In genomic region chr13:98514268-98514667, GRCh38 we compare ENCODE assay signal across 25 cellular contexts.
A peak's percentile ranks its signal among the peaks of the same experiment; 100 is the strongest.
DNase-seq lines count a peak whose midpoint lies in the region; ATAC-seq, FAIRE-seq and TF ChIP-seq lines count a peak whose summit lies in the region.
"Had no signal": no experiment of that assay in that cellular context is flagged by ENCODE, and none has a peak within 500 bp of the region (broad histone marks: within the 10 kb centered on the region; RNA-seq: fewer than 3 reads in every experiment).

No MANE protein-coding gene starts in this region.

- H3K4me1 Mint-ChIP-seq in activated naive CD4-positive, alpha-beta T cell treated with anti-CD3 and anti-CD28 coated beads for 36 hours (ENCODE audit: low read depth): peaks cover 97% of the 10 kb centered on the region
- H3K4me1 Mint-ChIP-seq in activated T-helper 17 cell treated with anti-CD3 and anti-CD28 coated beads, Interleukin-2, amount 50 U/mL, for 72 hours: peaks cover 82% of the 10 kb centered on the region
- H3K4me1 Mint-ChIP-seq in osteocyte (ENCODE audit: unreplicated experiment): peaks cover 23% of the 10 kb centered on the region

- FAIRE-seq in GM12892 (lab: Jason Lieb, UNC): peak; percentile 46
- FAIRE-seq: G401.6, K562 had no signal

- WGBS in aorta, 2 donors: 95 to 97% methylated on average over 1 of the region's 1 CpG

- no peaks in the 10 kb centered on the region for H3K27me3 Mint-ChIP-seq in activated naive CD4-positive, alpha-beta T cell treated with anti-CD3 and anti-CD28 coated beads for 36 hours (ENCODE audit: low read depth)
- H3K27me3 Mint-ChIP-seq in activated T-helper 17 cell treated with anti-CD3 and anti-CD28 coated beads, Interleukin-2, amount 50 U/mL, for 72 hours: no peaks in the 10 kb centered on the region
- no peaks in the 10 kb centered on the region for H3K27me3 Mint-ChIP-seq in osteocyte (ENCODE audit: unreplicated experiment)
- H3K27me3 Mint-ChIP-seq: activated naive CD8-positive, alpha-beta T cell treated with anti-CD3 and anti-CD28 coated beads, Interleukin-2, amount 10 ng/mL, durations not matched to agents 7 days and 5 days had no signal

- H3K4me3 ChIP-seq in aorta (ENCODE audit: low read length in 2 of 2): no peak overlapping the region
- H3K4me3 ChIP-seq: esophagus muscularis mucosa, gastrocnemius medialis, K562, prostate gland, thyroid gland had no signal

- no peak for DNase-seq in activated naive CD4-positive, alpha-beta T cell treated with anti-CD3 and anti-CD28 coated beads for 36 hours
- DNase-seq in activated naive CD4-positive, alpha-beta T cell treated with anti-CD3 and anti-CD28 coated beads, Interleukin-2, amount 50 U/mL, for 16 hours: no peak
- DNase-seq in GM12892 (ENCODE audit: insufficient read length): no peak
- no peak for DNase-seq in osteocyte (ENCODE audit: extremely low spot score, unreplicated experiment)
- no peak for DNase-seq in aorta
- no peak for DNase-seq in activated CD4-positive, alpha-beta T cell treated with anti-CD3 and anti-CD28 coated beads, Interleukin-2, amount 50 U/mL, for 48 hours
- DNase-seq: activated CD4-positive, CD25-positive, alpha-beta regulatory T cell; activated naive CD8-positive, alpha-beta T cell treated with anti-CD3 and anti-CD28 coated beads, Interleukin-2, amount 10 ng/mL, durations not matched to agents 7 days and 5 days; DMS153; effector CD8-positive, alpha-beta T cell; gastrocnemius medialis; hippocampal formation; NCI-H187; NCI-H526 treated with DMSO at 0.1 percent for 48 hours; stimulated activated CD4-positive, alpha-beta T cell treated with anti-CD3 and anti-CD28 coated beads, Interleukin-1b, Interleukin-23, amount 100 ng/mL, for 48 hours; stimulated activated naive CD4-positive, alpha-beta T cell; thyroid gland had no signal

- TF ChIP-seq CTCF in osteocyte (IDR thresholded peaks at IDR 0.05): no peak

- peak overlapping the region; percentile 37 for H3K27ac Mint-ChIP-seq in activated naive CD4-positive, alpha-beta T cell treated with anti-CD3 and anti-CD28 coated beads for 36 hours
- H3K27ac Mint-ChIP-seq in activated T-helper 17 cell treated with anti-CD3 and anti-CD28 coated beads, Interleukin-2, amount 50 U/mL, for 72 hours: peak overlapping the region; percentile 98
- H3K27ac Mint-ChIP-seq in osteocyte (ENCODE audit: unreplicated experiment): peak overlapping the region; percentile 47
- H3K27ac Mint-ChIP-seq: activated naive CD8-positive, alpha-beta T cell treated with anti-CD3 and anti-CD28 coated beads, Interleukin-2, amount 10 ng/mL, durations not matched to agents 7 days and 5 days had no signal

- H3K4me1 ChIP-seq in aorta (ENCODE audit: control insufficient read depth in 1 of 2, insufficient read depth in 2 of 2, low read length in 2 of 2): no peaks in the 10 kb centered on the region
- H3K4me1 ChIP-seq: prostate gland had no signal

- H3K9me3 ChIP-seq in aorta (ENCODE audit: control insufficient read depth, low read length): no peaks in the 10 kb centered on the region
- H3K9me3 ChIP-seq: esophagus muscularis mucosa, gastrocnemius medialis, prostate gland, thyroid gland had no signal

- CTCF ChIA-PET in activated naive CD4-positive, alpha-beta T cell treated with anti-CD3 and anti-CD28 coated beads for 36 hours (lab: Charles Lee): no interaction called here

- TF ChIP-seq POLR2A in GM12892 (IDR thresholded peaks at IDR 0.05; ENCODE audit: low read depth, low read length): no peak

- intact Hi-C loops in activated naive CD4-positive, alpha-beta T cell treated with anti-CD3 and anti-CD28 coated beads for 36 hours (cut with micrococcal nuclease): no loop called here
- intact Hi-C loops in aorta (cut with DNase I): no loop called here

- H3K27me3 ChIP-seq in aorta (ENCODE audit: control insufficient read depth in 1 of 2, insufficient read depth in 2 of 2, low read length in 1 of 2): no peaks in the 10 kb centered on the region
- H3K27me3 ChIP-seq: esophagus muscularis mucosa, gastrocnemius medialis, thyroid gland had no signal

- H3K9me3 Mint-ChIP-seq in activated naive CD4-positive, alpha-beta T cell treated with anti-CD3 and anti-CD28 coated beads for 36 hours: no peaks in the 10 kb centered on the region
- no peaks in the 10 kb centered on the region for H3K9me3 Mint-ChIP-seq in activated T-helper 17 cell treated with anti-CD3 and anti-CD28 coated beads, Interleukin-2, amount 50 U/mL, for 72 hours
- no peaks in the 10 kb centered on the region for H3K9me3 Mint-ChIP-seq in osteocyte (ENCODE audit: unreplicated experiment)
- H3K9me3 Mint-ChIP-seq: activated naive CD8-positive, alpha-beta T cell treated with anti-CD3 and anti-CD28 coated beads, Interleukin-2, amount 10 ng/mL, durations not matched to agents 7 days and 5 days; CD14-positive monocyte had no signal

- H3K4me3 Mint-ChIP-seq in activated naive CD4-positive, alpha-beta T cell treated with anti-CD3 and anti-CD28 coated beads for 36 hours: no peak overlapping the region
- H3K4me3 Mint-ChIP-seq in activated T-helper 17 cell treated with anti-CD3 and anti-CD28 coated beads, Interleukin-2, amount 50 U/mL, for 72 hours: peak overlapping the region; percentile 90
- H3K4me3 Mint-ChIP-seq in osteocyte (ENCODE audit: unreplicated experiment): no peak overlapping the region
- H3K4me3 Mint-ChIP-seq: activated naive CD8-positive, alpha-beta T cell treated with anti-CD3 and anti-CD28 coated beads, Interleukin-2, amount 10 ng/mL, durations not matched to agents 7 days and 5 days; CD14-positive monocyte had no signal

- H3K27ac ChIP-seq in aorta (ENCODE audit: low read depth in 1 of 2, low read length in 2 of 2): no peak overlapping the region
- H3K27ac ChIP-seq: esophagus muscularis mucosa, gastrocnemius medialis, prostate gland, thyroid gland had no signal

- ATAC-seq in activated T-helper 17 cell treated with anti-CD3 and anti-CD28 coated beads, Interleukin-2, amount 50 U/mL, for 72 hours (replicated peaks): peak; percentile 30
- no peak for ATAC-seq in HG02970 (IDR thresholded peaks at IDR 0.05; ENCODE audit: low FRiP score, unreplicated experiment)
- no peak for ATAC-seq in aorta (ENCODE audit: low FRiP score)
- ATAC-seq: gastrocnemius medialis, K562, SK-N-SH treated with all-trans-retinoic acid at 6 μM for 48 hours had no signal

- peaks cover 23% of the 10 kb centered on the region for H3K36me3 Mint-ChIP-seq in activated naive CD4-positive, alpha-beta T cell treated with anti-CD3 and anti-CD28 coated beads for 36 hours (ENCODE audit: low read depth)
- peaks cover 100% of the 10 kb centered on the region for H3K36me3 Mint-ChIP-seq in activated T-helper 17 cell treated with anti-CD3 and anti-CD28 coated beads, Interleukin-2, amount 50 U/mL, for 72 hours (ENCODE audit: low read depth)
- H3K36me3 Mint-ChIP-seq in osteocyte (ENCODE audit: unreplicated experiment): peaks cover 36% of the 10 kb centered on the region

- no peaks in the 10 kb centered on the region for H3K36me3 ChIP-seq in aorta (ENCODE audit: control insufficient read depth in 1 of 2, insufficient read depth in 2 of 2, low read length in 1 of 2)
- H3K36me3 ChIP-seq: gastrocnemius medialis, prostate gland, thyroid gland had no signal

Comparison
In these comparisons a context has a peak if more than half of its experiments do, and no peak if none do; other contexts are left out.
1. H3K27ac Mint-ChIP-seq: peak in every context shown above with its lines; median percentile 98 in activated T-helper 17 cell treated with anti-CD3 and anti-CD28 coated beads, Interleukin-2, amount 50 U/mL, for 72 hours; 47 in osteocyte; 37 in activated naive CD4-positive, alpha-beta T cell treated with anti-CD3 and anti-CD28 coated beads for 36 hours.